In the genomic region with DNA sequence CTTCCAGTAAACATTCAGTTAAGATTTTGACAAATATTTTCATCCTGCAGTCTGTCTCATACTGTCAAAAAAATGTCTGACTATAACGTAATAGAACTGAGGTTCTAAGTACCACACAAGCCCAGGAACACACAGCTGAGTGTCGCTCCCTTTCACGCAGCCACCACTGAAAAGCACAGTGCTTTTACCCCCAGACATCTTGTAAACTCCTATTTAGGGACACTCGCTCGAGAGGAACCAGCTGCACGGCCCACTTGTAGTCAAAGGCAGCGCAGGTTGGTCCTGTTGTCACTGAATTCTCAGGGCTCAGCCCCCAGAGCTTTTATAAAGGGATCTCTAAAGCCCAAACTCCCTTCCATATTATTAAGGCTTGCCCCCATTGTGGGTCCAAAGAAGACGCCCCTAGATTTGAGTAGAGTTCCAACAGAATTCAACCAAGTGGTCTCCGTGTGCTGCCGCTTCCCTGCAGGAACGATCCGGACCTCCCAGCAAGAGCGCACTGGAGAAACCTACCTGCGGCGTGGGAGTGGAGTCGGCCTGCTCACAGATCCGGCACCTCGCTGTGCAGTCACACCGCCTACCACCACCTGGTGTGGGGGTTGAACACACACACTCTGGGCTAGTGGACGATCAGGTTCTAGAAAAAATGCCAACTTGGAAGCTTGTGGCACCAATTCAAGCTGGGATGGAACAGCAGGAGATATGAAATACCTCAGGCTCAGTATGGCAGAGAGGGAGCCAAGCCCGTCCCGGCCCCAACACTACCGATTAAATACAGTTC, we compare ENCODE assay signal across 17 cellular contexts. TPM values are rescaled to one million over a fixed set of nuclear protein-coding genes. Genes with fewer than 3 reads are reported as not detected.
A peak's percentile ranks its signal among the peaks of the same experiment; 100 is the strongest.
DNase-seq lines count a peak whose midpoint lies in the region; TF ChIP-seq lines count a peak whose summit lies in the region.
"Had no signal": no experiment of that assay in that cellular context is flagged by ENCODE, and none has a peak within 500 bp of the region (broad histone marks: within the 10 kb centered on the region; RNA-seq: fewer than 3 reads in every experiment).

No MANE protein-coding gene starts in this region.

- H4K20me1 ChIP-seq in neural progenitor cell (ENCODE audit: low read depth), result no peaks in the 10 kb centered on the region

- TF ChIP-seq POLR2A in breast epithelium (IDR thresholded peaks at IDR 0.05), result no peak

- H3K27me3 ChIP-seq in breast epithelium, result no peaks in the 10 kb centered on the region
- H3K27me3 ChIP-seq in neural progenitor cell, result no peaks in the 10 kb centered on the region
- H3K27me3 ChIP-seq in Caco-2 (replicated peaks; ENCODE audit: control insufficient read depth, insufficient read depth, low read length), result no peaks in the 10 kb centered on the region
- H3K27me3 ChIP-seq: BLaER1 treated with 17β-estradiol and CSF1 and Interleukin-3, amounts not matched to agents 10 nM and 100 nM; SJCRH30 had no signal

- CTCF ChIA-PET in MCF 10A (lab: Yijun Ruan, JAX) (interaction anchor here (0.6 to 2.4 kb wide), 4 partner anchors 9 to 68 kb away, joined by 3 to 19 read pairs (median 4); no protein-coding TSS in a partner anchor), Caco-2 (lab: Charles Lee) (no interaction called here)

- H3K79me2 ChIP-seq in neural progenitor cell (ENCODE audit: low read depth), result no peaks in the 10 kb centered on the region

- H3K4me1 ChIP-seq in breast epithelium, result no peaks in the 10 kb centered on the region
- no peaks in the 10 kb centered on the region for H3K4me1 ChIP-seq in neural progenitor cell
- no peaks in the 10 kb centered on the region for H3K4me1 ChIP-seq in Caco-2
- H3K4me1 ChIP-seq: SJCRH30 had no signal

- H3K27me3 Mint-ChIP-seq in MCF 10A (ENCODE audit: insufficient read depth, unreplicated experiment) (no peaks in the 10 kb centered on the region), neural progenitor cell (ENCODE audit: insufficient read depth, low read depth) (no peaks in the 10 kb centered on the region), Caco-2 (ENCODE audit: insufficient read depth, unreplicated experiment) (no peaks in the 10 kb centered on the region)
- H3K27me3 Mint-ChIP-seq: CD8-positive, alpha-beta memory T cell had no signal

- no peak overlapping the region for H3K9ac ChIP-seq in neural progenitor cell

- no peak for TF ChIP-seq CTCF in MCF 10A (IDR thresholded peaks at IDR 0.05; ENCODE audit: unreplicated experiment)
- TF ChIP-seq CTCF in breast epithelium (IDR thresholded peaks at IDR 0.05), result no peak
- no peak for TF ChIP-seq CTCF in neural progenitor cell (IDR thresholded peaks at IDR 0.05)
- TF ChIP-seq CTCF in Caco-2 (IDR thresholded peaks at IDR 0.05; ENCODE audit: insufficient read depth in 1 of 2, low read depth in 1 of 2, low read length in 1 of 2, severe bottlenecking in 1 of 2, unreplicated experiment in 1 of 2), result no peak
- no peak for TF ChIP-seq CTCF in GM20000 (IDR thresholded peaks at IDR 0.05; ENCODE audit: extremely low read depth, missing control alignments)

- no peaks in the 10 kb centered on the region for H3F3A ChIP-seq in neural progenitor cell (ENCODE audit: low read depth)

- H3K9me3 ChIP-seq in breast epithelium (no peaks in the 10 kb centered on the region), neural progenitor cell (ENCODE audit: low read depth) (no peaks in the 10 kb centered on the region), Caco-2 (no peaks in the 10 kb centered on the region)
- H3K9me3 ChIP-seq: BLaER1 treated with 17β-estradiol and CSF1 and Interleukin-3, amounts not matched to agents 10 nM and 100 nM; SJCRH30 had no signal

- intact Hi-C loops in MCF 10A (cut with micrococcal nuclease), result no loop called here
- intact Hi-C loops in breast epithelium (cut with DNase I; ENCODE audit: low total_unique reads), result no loop called here
- intact Hi-C loops in Caco-2 (cut with micrococcal nuclease; ENCODE audit: unreplicated experiment), result no loop called here

- no peak overlapping the region for H3K27ac ChIP-seq in breast epithelium
- no peak overlapping the region for H3K27ac ChIP-seq in neural progenitor cell
- H3K27ac ChIP-seq: BLaER1 treated with 17β-estradiol and CSF1 and Interleukin-3, amounts not matched to agents 10 nM and 100 nM; HL-60; SJCRH30 had no signal

- H3K36me3 Mint-ChIP-seq in MCF 10A (ENCODE audit: insufficient read depth, unreplicated experiment), result peaks cover 43% of the 10 kb centered on the region
- H3K36me3 Mint-ChIP-seq in neural progenitor cell, result peaks cover 23% of the 10 kb centered on the region
- H3K36me3 Mint-ChIP-seq in Caco-2 (ENCODE audit: insufficient read depth, unreplicated experiment), result peaks cover 10% of the 10 kb centered on the region

- TSS peak; percentile 41 for BruUV-seq in MCF 10A (replicated peaks; lab: Mats Ljungman, UMichigan)
- BruUV-seq in Caco-2 (replicated peaks; lab: Mats Ljungman, UMichigan), result no TSS peak

- H3K27ac Mint-ChIP-seq in MCF 10A (ENCODE audit: low read depth, unreplicated experiment), result no peak overlapping the region
- peak overlapping the region; percentile 79 for H3K27ac Mint-ChIP-seq in neural progenitor cell
- H3K27ac Mint-ChIP-seq in Caco-2 (ENCODE audit: unreplicated experiment), result no peak overlapping the region

- H3K4me2 ChIP-seq in neural progenitor cell, result no peak overlapping the region
- H3K4me2 ChIP-seq: BLaER1 treated with 17β-estradiol and CSF1 and Interleukin-3, amounts not matched to agents 10 nM and 100 nM had no signal

- peaks cover 7% of the 10 kb centered on the region for H3K36me3 ChIP-seq in breast epithelium
- H3K36me3 ChIP-seq in neural progenitor cell, result no peaks in the 10 kb centered on the region
- H3K36me3 ChIP-seq in Caco-2 (ENCODE audit: control insufficient read depth, insufficient read depth, low read length), result no peaks in the 10 kb centered on the region; the same call in none of the 2 replicates

- H2AFZ ChIP-seq in neural progenitor cell (replicated peaks), result no peak overlapping the region

- POLR2A ChIA-PET in MCF 10A (lab: Yijun Ruan, JAX) (interaction anchor here (0.6 to 1.1 kb wide), 2 partner anchors 37 to 47 kb away, joined by 3 read pairs; no protein-coding TSS in a partner anchor), Caco-2 (lab: Charles Lee) (no interaction called here)

- no peaks in the 10 kb centered on the region for H3K9me3 Mint-ChIP-seq in MCF 10A (ENCODE audit: unreplicated experiment)
- H3K9me3 Mint-ChIP-seq in neural progenitor cell, result no peaks in the 10 kb centered on the region
- no peaks in the 10 kb centered on the region for H3K9me3 Mint-ChIP-seq in Caco-2 (ENCODE audit: unreplicated experiment)
- H3K9me3 Mint-ChIP-seq: CD8-positive, alpha-beta memory T cell had no signal

- H3K4me1 Mint-ChIP-seq in MCF 10A (ENCODE audit: insufficient read depth, unreplicated experiment), result no peaks in the 10 kb centered on the region
- peaks cover 13% of the 10 kb centered on the region for H3K4me1 Mint-ChIP-seq in neural progenitor cell
- H3K4me1 Mint-ChIP-seq in Caco-2 (ENCODE audit: low read depth, unreplicated experiment), result no peaks in the 10 kb centered on the region
- H3K4me1 Mint-ChIP-seq: CD8-positive, alpha-beta memory T cell had no signal

- DNase-seq in MCF 10A (ENCODE audit: unreplicated experiment), result no peak
- no peak for DNase-seq in breast epithelium (ENCODE audit: low spot score in 2 of 2)
- peak; percentile 79 for DNase-seq in cerebellar cortex (ENCODE audit: low spot score)
- no peak for DNase-seq in neural progenitor cell (ENCODE audit: low spot score)
- DNase-seq in Caco-2, result no peak
- no peak for DNase-seq in GM20000 (ENCODE audit: low spot score)
- no peak for DNase-seq in GF-D8 (lab: John Stamatoyannopoulos, UW)
- DNase-seq: CD8-positive, alpha-beta memory T cell; DND-41; GDM1; NCI-H1930; NCI-H69; NK-92 treated with Interleukin-12 subunit alpha and Interleukin-12 subunit beta, amount 100 ng/mL, for 24 hours; OCI-M1; SJCRH30 had no signal

- H3K4me3 ChIP-seq in breast epithelium (no peak overlapping the region), neural progenitor cell (no peak overlapping the region), Caco-2 (ENCODE audit: low read depth, low read length) (no peak overlapping the region)
- H3K4me3 ChIP-seq: BLaER1 treated with 17β-estradiol and CSF1 and Interleukin-3, amounts not matched to agents 10 nM and 100 nM; SJCRH30 had no signal

- H3K4me3 Mint-ChIP-seq in MCF 10A (ENCODE audit: unreplicated experiment), result no peak overlapping the region
- no peak overlapping the region for H3K4me3 Mint-ChIP-seq in neural progenitor cell
- no peak overlapping the region for H3K4me3 Mint-ChIP-seq in Caco-2 (ENCODE audit: unreplicated experiment)
- H3K4me3 Mint-ChIP-seq: CD8-positive, alpha-beta memory T cell had no signal

RNA-seq across cellular contexts. Expression of a gene that starts 23.4 kb away (rescaled TPM):
- total RNA-seq in MCF 10A (2022), result 4.0 and 4.8 TPM in 2 replicates
- 1 to 10 TPM in 1 of 3 donors, under 1 TPM in 2; 0.59 to 1.3 (median 0.64) TPM for total RNA-seq in breast epithelium
- 9.3 and 12.7 TPM in 2 replicates for total RNA-seq in neural progenitor cell (ENCODE audit: low replicate concordance)
- total RNA-seq in Caco-2 (2022), result not detected in 2 replicates

RNA-seq across cellular contexts. Expression of a gene that starts 31.2 kb away (rescaled TPM):
- total RNA-seq in MCF 10A (2022) (35.6 and 38.3 TPM in 2 replicates), breast epithelium (10 to 100 TPM; 29.0 to 43.6 (median 35.4) TPM), neural progenitor cell (ENCODE audit: low replicate concordance) (65.3 and 95.5 TPM in 2 replicates), Caco-2 (2022) (35.1 and 36.6 TPM in 2 replicates)

RNA-seq across cellular contexts. Expression of a gene that starts 31.3 kb away (rescaled TPM):
- total RNA-seq in MCF 10A (2022) (22.4 and 27.9 TPM in 2 replicates), breast epithelium (10 to 100 TPM in 2 of 3 donors, 1 to 10 TPM in 1; 8.8 to 17.4 (median 15.0) TPM), neural progenitor cell (ENCODE audit: low replicate concordance) (28.0 and 36.0 TPM in 2 replicates), Caco-2 (2022) (19.0 and 21.8 TPM in 2 replicates)

RNA-seq across cellular contexts. Expression of a gene that starts 59.8 kb away (rescaled TPM):
- 41.0 and 58.9 TPM in 2 replicates for total RNA-seq in MCF 10A (2022)
- 10 to 100 TPM; 27.5 to 34.5 (median 29.0) TPM for total RNA-seq in breast epithelium
- total RNA-seq in neural progenitor cell (ENCODE audit: low replicate concordance), result 22.2 and 26.2 TPM in 2 replicates
- total RNA-seq in Caco-2 (2022), result 27.4 and 27.7 TPM in 2 replicates
